ENCODE assay signal across 1 cellular context in the genomic region with DNA sequence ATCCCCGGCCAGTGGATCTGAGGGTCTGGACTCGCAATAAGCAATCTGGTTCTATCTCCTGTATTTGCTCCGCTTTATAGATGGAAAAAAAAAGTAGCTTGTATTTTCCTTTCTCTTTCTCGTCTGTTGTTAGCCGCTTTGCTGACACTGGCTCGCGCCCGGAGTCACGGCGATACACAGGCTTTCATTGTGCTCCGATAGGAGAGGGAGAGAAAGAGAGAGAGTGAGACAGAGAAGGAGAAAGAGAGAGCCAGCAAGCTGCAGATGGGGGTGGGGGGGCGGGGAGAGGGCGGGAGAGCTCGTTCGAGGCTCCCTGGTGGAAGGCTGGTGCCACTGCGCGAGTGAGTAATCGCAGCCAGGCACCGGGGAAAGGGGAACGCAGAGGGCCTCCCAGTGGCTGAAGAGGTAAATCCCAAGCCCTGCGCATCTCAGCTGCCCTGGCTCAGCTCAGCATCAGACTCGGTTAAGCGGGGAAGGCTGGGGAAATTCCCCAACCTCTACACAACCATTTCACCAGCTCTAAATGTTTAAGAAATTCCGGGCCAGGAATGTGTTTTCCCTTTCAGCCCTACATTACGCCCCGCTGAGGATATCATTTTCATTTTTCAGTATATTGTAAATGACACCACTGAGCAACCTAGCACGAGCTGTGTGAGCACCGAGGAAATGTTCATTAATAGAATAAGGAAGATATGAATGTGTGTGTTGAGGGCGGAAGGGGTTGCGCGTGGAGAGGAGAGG.
TF ChIP-seq lines count a peak whose summit lies in the region.

A gene (minus strand): TSS at position 225 of the 741 bp plus-strand sequence. CDS start 1,300 bp downstream, outside the sequence.

TF ChIP-seq in GM12878, 131 proteins besides CTCF, POLR2A, EP300 and RAD21 (continued from another document and continues in another):
- TF ChIP-seq, protein P1, sequence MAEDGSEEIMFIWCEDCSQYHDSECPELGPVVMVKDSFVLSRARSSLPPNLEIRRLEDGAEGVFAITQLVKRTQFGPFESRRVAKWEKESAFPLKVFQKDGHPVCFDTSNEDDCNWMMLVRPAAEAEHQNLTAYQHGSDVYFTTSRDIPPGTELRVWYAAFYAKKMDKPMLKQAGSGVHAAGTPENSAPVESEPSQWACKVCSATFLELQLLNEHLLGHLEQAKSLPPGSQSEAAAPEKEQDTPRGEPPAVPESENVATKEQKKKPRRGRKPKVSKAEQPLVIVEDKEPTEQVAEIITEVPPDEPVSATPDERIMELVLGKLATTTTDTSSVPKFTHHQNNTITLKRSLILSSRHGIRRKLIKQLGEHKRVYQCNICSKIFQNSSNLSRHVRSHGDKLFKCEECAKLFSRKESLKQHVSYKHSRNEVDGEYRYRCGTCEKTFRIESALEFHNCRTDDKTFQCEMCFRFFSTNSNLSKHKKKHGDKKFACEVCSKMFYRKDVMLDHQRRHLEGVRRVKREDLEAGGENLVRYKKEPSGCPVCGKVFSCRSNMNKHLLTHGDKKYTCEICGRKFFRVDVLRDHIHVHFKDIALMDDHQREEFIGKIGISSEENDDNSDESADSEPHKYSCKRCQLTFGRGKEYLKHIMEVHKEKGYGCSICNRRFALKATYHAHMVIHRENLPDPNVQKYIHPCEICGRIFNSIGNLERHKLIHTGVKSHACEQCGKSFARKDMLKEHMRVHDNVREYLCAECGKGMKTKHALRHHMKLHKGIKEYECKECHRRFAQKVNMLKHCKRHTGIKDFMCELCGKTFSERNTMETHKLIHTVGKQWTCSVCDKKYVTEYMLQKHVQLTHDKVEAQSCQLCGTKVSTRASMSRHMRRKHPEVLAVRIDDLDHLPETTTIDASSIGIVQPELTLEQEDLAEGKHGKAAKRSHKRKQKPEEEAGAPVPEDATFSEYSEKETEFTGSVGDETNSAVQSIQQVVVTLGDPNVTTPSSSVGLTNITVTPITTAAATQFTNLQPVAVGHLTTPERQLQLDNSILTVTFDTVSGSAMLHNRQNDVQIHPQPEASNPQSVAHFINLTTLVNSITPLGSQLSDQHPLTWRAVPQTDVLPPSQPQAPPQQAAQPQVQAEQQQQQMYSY (CRISPR knock-in tag; IDR thresholded peaks at IDR 0.05), result no peak
- TF ChIP-seq IKZF2 (IDR thresholded peaks at IDR 0.05) (peak in 1 of 2 experiments; percentile 71; a peak in 3 of 4 replicates), TARDBP (IDR thresholded peaks at IDR 0.05; ENCODE audit: borderline replicate concordance) (no peak), POLR2AphosphoS5 (IDR thresholded peaks at IDR 0.05; ENCODE audit: low read length) (0 out of 2 replicates have a peak, but pooled peaks have one; percentile 21), CBX5 (IDR thresholded peaks at IDR 0.05; ENCODE audit: low read depth) (peak; percentile 73; the same call in 1 of the 2 replicates), ASH2L (IDR thresholded peaks at IDR 0.05; ENCODE audit: borderline replicate concordance, low read depth) (no peak), TCF12 (IDR thresholded peaks at IDR 0.05; ENCODE audit: low read depth, low read length) (peak; percentile 80), RB1 (IDR thresholded peaks at IDR 0.05; ENCODE audit: borderline replicate concordance) (peak; percentile 25; the same call in 1 of the 2 replicates), IRF4 (IDR thresholded peaks at IDR 0.05; ENCODE audit: low read depth, low read length) (no peak), POU2F2 (IDR thresholded peaks at IDR 0.05; ENCODE audit: borderline replicate concordance, low read depth, low read length) (peak; percentile 82; the same call in 2 of the 3 replicates), SIX5 (IDR thresholded peaks at IDR 0.05; ENCODE audit: low read depth, low read length, severe bottlenecking) (no peak), FOS (IDR thresholded peaks at IDR 0.05; ENCODE audit: borderline replicate concordance, extremely low read depth, insufficient read length) (no peak), IKZF1 (conservative IDR thresholded peaks at IDR 0.05) (peak; percentile 84), EGR1 (IDR thresholded peaks at IDR 0.05; ENCODE audit: borderline replicate concordance in 1 of 2, low read depth in 2 of 2, low read length in 2 of 2) (0 out of 3 replicates have a peak, but pooled peaks of 1 of the 2 experiments have one; percentile 23), ZNF622 (IDR thresholded peaks at IDR 0.05) (no peak), RUNX3 (IDR thresholded peaks at IDR 0.05; ENCODE audit: low read length) (peak; percentile 66), JUNB (IDR thresholded peaks at IDR 0.05) (peak; percentile 40), ZNF24 (IDR thresholded peaks at IDR 0.05) (peak; percentile 45; the same call in 1 of the 2 replicates), ZNF207 (IDR thresholded peaks at IDR 0.05; ENCODE audit: borderline replicate concordance) (no peak), MEF2B (IDR thresholded peaks at IDR 0.05; ENCODE audit: partially characterized antibody, poor library complexity, severe bottlenecking) (no peak), NR2F1 (conservative IDR thresholded peaks at IDR 0.05) (no peak), JUND (IDR thresholded peaks at IDR 0.05; ENCODE audit: low read depth, low read length) (no peak), CREM (IDR thresholded peaks at IDR 0.05; ENCODE audit: low read depth) (peak; percentile 54; the same call in 1 of the 2 replicates), NBN (IDR thresholded peaks at IDR 0.05) (peak; percentile 41; the same call in 1 of the 2 replicates), SMAD5 (IDR thresholded peaks at IDR 0.05; ENCODE audit: low read depth) (no peak), CHD4 (IDR thresholded peaks at IDR 0.05) (no peak), ZNF274 (IDR thresholded peaks at IDR 0.05; ENCODE audit: insufficient read depth, insufficient read length) (no peak), PAX5 (IDR thresholded peaks at IDR 0.05; ENCODE audit: borderline replicate concordance, low read depth, low read length) (peak; percentile 34; the same call in 1 of the 2 replicates), TCF3 (IDR thresholded peaks at IDR 0.05; ENCODE audit: borderline replicate concordance, insufficient read depth, low read depth, low read length) (no peak)
- TF ChIP-seq, protein P2, sequence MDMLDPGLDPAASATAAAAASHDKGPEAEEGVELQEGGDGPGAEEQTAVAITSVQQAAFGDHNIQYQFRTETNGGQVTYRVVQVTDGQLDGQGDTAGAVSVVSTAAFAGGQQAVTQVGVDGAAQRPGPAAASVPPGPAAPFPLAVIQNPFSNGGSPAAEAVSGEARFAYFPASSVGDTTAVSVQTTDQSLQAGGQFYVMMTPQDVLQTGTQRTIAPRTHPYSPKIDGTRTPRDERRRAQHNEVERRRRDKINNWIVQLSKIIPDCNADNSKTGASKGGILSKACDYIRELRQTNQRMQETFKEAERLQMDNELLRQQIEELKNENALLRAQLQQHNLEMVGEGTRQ (IDR thresholded peaks at IDR 0.05; ENCODE audit: borderline replicate concordance, low read depth, low read length), result no peak
- TF ChIP-seq, protein P3, sequence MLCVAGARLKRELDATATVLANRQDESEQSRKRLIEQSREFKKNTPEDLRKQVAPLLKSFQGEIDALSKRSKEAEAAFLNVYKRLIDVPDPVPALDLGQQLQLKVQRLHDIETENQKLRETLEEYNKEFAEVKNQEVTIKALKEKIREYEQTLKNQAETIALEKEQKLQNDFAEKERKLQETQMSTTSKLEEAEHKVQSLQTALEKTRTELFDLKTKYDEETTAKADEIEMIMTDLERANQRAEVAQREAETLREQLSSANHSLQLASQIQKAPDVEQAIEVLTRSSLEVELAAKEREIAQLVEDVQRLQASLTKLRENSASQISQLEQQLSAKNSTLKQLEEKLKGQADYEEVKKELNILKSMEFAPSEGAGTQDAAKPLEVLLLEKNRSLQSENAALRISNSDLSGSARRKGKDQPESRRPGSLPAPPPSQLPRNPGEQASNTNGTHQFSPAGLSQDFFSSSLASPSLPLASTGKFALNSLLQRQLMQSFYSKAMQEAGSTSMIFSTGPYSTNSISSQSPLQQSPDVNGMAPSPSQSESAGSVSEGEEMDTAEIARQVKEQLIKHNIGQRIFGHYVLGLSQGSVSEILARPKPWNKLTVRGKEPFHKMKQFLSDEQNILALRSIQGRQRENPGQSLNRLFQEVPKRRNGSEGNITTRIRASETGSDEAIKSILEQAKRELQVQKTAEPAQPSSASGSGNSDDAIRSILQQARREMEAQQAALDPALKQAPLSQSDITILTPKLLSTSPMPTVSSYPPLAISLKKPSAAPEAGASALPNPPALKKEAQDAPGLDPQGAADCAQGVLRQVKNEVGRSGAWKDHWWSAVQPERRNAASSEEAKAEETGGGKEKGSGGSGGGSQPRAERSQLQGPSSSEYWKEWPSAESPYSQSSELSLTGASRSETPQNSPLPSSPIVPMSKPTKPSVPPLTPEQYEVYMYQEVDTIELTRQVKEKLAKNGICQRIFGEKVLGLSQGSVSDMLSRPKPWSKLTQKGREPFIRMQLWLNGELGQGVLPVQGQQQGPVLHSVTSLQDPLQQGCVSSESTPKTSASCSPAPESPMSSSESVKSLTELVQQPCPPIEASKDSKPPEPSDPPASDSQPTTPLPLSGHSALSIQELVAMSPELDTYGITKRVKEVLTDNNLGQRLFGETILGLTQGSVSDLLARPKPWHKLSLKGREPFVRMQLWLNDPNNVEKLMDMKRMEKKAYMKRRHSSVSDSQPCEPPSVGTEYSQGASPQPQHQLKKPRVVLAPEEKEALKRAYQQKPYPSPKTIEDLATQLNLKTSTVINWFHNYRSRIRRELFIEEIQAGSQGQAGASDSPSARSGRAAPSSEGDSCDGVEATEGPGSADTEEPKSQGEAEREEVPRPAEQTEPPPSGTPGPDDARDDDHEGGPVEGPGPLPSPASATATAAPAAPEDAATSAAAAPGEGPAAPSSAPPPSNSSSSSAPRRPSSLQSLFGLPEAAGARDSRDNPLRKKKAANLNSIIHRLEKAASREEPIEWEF (IDR thresholded peaks at IDR 0.05; ENCODE audit: insufficient replicate concordance, low read depth, low read length), result peak; percentile 63
- TF ChIP-seq, protein P4, sequence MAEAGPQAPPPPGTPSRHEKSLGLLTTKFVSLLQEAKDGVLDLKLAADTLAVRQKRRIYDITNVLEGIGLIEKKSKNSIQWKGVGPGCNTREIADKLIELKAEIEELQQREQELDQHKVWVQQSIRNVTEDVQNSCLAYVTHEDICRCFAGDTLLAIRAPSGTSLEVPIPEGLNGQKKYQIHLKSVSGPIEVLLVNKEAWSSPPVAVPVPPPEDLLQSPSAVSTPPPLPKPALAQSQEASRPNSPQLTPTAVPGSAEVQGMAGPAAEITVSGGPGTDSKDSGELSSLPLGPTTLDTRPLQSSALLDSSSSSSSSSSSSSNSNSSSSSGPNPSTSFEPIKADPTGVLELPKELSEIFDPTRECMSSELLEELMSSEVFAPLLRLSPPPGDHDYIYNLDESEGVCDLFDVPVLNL (IDR thresholded peaks at IDR 0.05; ENCODE audit: low read depth, low read length), result no peak
- TF ChIP-seq, protein P5, sequence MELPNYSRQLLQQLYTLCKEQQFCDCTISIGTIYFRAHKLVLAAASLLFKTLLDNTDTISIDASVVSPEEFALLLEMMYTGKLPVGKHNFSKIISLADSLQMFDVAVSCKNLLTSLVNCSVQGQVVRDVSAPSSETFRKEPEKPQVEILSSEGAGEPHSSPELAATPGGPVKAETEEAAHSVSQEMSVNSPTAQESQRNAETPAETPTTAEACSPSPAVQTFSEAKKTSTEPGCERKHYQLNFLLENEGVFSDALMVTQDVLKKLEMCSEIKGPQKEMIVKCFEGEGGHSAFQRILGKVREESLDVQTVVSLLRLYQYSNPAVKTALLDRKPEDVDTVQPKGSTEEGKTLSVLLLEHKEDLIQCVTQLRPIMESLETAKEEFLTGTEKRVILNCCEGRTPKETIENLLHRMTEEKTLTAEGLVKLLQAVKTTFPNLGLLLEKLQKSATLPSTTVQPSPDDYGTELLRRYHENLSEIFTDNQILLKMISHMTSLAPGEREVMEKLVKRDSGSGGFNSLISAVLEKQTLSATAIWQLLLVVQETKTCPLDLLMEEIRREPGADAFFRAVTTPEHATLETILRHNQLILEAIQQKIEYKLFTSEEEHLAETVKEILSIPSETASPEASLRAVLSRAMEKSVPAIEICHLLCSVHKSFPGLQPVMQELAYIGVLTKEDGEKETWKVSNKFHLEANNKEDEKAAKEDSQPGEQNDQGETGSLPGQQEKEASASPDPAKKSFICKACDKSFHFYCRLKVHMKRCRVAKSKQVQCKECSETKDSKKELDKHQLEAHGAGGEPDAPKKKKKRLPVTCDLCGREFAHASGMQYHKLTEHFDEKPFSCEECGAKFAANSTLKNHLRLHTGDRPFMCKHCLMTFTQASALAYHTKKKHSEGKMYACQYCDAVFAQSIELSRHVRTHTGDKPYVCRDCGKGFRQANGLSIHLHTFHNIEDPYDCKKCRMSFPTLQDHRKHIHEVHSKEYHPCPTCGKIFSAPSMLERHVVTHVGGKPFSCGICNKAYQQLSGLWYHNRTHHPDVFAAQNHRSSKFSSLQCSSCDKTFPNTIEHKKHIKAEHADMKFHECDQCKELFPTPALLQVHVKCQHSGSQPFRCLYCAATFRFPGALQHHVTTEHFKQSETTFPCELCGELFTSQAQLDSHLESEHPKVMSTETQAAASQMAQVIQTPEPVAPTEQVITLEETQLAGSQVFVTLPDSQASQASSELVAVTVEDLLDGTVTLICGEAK (IDR thresholded peaks at IDR 0.05; ENCODE audit: borderline replicate concordance), result no peak
- TF ChIP-seq, protein P6, sequence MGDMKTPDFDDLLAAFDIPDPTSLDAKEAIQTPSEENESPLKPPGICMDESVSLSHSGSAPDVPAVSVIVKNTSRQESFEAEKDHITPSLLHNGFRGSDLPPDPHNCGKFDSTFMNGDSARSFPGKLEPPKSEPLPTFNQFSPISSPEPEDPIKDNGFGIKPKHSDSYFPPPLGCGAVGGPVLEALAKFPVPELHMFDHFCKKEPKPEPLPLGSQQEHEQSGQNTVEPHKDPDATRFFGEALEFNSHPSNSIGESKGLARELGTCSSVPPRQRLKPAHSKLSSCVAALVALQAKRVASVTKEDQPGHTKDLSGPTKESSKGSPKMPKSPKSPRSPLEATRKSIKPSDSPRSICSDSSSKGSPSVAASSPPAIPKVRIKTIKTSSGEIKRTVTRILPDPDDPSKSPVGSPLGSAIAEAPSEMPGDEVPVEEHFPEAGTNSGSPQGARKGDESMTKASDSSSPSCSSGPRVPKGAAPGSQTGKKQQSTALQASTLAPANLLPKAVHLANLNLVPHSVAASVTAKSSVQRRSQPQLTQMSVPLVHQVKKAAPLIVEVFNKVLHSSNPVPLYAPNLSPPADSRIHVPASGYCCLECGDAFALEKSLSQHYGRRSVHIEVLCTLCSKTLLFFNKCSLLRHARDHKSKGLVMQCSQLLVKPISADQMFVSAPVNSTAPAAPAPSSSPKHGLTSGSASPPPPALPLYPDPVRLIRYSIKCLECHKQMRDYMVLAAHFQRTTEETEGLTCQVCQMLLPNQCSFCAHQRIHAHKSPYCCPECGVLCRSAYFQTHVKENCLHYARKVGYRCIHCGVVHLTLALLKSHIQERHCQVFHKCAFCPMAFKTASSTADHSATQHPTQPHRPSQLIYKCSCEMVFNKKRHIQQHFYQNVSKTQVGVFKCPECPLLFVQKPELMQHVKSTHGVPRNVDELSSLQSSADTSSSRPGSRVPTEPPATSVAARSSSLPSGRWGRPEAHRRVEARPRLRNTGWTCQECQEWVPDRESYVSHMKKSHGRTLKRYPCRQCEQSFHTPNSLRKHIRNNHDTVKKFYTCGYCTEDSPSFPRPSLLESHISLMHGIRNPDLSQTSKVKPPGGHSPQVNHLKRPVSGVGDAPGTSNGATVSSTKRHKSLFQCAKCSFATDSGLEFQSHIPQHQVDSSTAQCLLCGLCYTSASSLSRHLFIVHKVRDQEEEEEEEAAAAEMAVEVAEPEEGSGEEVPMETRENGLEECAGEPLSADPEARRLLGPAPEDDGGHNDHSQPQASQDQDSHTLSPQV (IDR thresholded peaks at IDR 0.05), result 0 out of 2 replicates have a peak, but pooled peaks have one; percentile 71
